26 cellular contexts compared by ENCODE assay signal in the genomic region with DNA sequence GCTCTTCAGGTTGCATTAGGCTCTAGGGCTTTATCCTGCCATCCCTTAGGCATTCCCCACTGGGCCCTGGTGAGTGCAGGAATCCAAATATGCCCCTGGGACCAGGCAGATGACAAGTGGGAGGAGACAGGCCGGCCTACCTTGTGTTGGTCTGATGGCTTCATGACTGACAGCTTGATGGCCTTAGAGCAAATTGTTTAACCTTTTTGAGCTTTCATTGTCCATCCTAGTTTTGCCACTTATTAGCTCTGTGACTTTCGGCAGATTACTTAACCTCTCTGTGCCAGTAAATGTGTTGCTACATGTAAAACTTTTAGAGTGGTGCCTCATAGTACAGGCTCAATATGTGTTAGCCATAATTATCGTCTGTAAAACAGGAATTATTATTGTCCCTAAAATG.
"Had no signal": no experiment of that assay in that cellular context is flagged by ENCODE, and none has a peak within 500 bp of the region (broad histone marks: within the 10 kb centered on the region; RNA-seq: fewer than 3 reads in every experiment).

No MANE protein-coding gene starts in this region.

- H3K36me3 ChIP-seq: esophagus squamous epithelium, gastrocnemius medialis, right atrium auricular region, stomach, tibial artery had no signal

- H3K4me2 ChIP-seq: hepatocyte, smooth muscle cell had no signal

- H3K9ac ChIP-seq: parathyroid adenoma had no signal

- H2AFZ ChIP-seq: hepatocyte, parathyroid adenoma had no signal

- H3K27me3 ChIP-seq: tibial artery had no signal

- H3K27ac Mint-ChIP-seq: activated CD4-positive, alpha-beta memory T cell treated with anti-CD3 and anti-CD28 coated beads for 36 hours; activated CD4-positive, alpha-beta T cell treated with anti-CD3 and anti-CD28 coated beads, Interleukin-2, amount 10 ng/mL, durations not matched to agents 24 days and 14 days; activated naive CD4-positive, alpha-beta T cell treated with anti-CD3 and anti-CD28 coated beads, Interleukin-2, amount 50 U/mL, for 24 hours; activated T-cell treated with anti-CD3 and anti-CD28 coated beads, Interleukin-2, amount 50 U/mL, for 24 hours; activated T-helper 2 cell treated with anti-CD3 and anti-CD28 coated beads, Interferon-gamma antibody, Interleukin-2, Interleukin-4, amounts not matched to agents 10 μg/mL and 5 μg/mL and 100 μg/mL, durations not matched to agents 14 hours and 24 hours and 36 hours; memory B cell; naive thymus-derived CD8-positive, alpha-beta T cell; stimulated activated naive B cell treated with anti-CD40 and anti-IgM and Interleukin-4, amounts not matched to agents 10 μg/mL and 1 μg/mL and 100 μg/mL, for 72 hours; T-helper 1 cell treated with Interleukin-12 subunit alpha and Interleukin-12 subunit beta and Interleukin-4 antibody, amounts not matched to agents 30 μg/mL and 1 μg/mL, for 36 hours had no signal

- H3K9me3 ChIP-seq: esophagus squamous epithelium, gastrocnemius medialis, right atrium auricular region, stomach, tibial artery had no signal

- DNase-seq: activated CD4-positive, alpha-beta memory T cell treated with anti-CD3 and anti-CD28 coated beads for 36 hours; activated CD4-positive, alpha-beta T cell treated with anti-CD3 and anti-CD28 coated beads, Interleukin-2, amount 10 ng/mL, durations not matched to agents 24 days and 14 days; activated CD4-positive, CD25-positive, alpha-beta regulatory T cell treated with anti-CD3 and anti-CD28 coated beads, Interleukin-2, amount 50 U/mL, for 72 hours; activated CD8-positive, alpha-beta memory T cell treated with anti-CD3 and anti-CD28 coated beads, Interleukin-2, amount 50 U/mL, for 48 hours; activated T-cell treated with anti-CD3 and anti-CD28 coated beads, Interleukin-2, amount 50 U/mL, for 24 hours; effector CD4-positive, alpha-beta T cell; esophagus squamous epithelium; gastrocnemius medialis; glutamatergic neuron; naive thymus-derived CD8-positive, alpha-beta T cell; nucleus accumbens; stimulated activated CD4-positive, alpha-beta T cell treated with anti-CD3 and anti-CD28 coated beads, Interleukin-2, amount 100 ng/mL, for 24 hours; stimulated activated naive B cell treated with anti-CD40 and anti-IgM and Interleukin-4, amounts not matched to agents 10 μg/mL and 1 μg/mL and 100 μg/mL, for 72 hours; stomach; tibial artery had no signal

- H3K36me3 Mint-ChIP-seq: activated CD4-positive, alpha-beta memory T cell treated with anti-CD3 and anti-CD28 coated beads for 36 hours; activated naive CD4-positive, alpha-beta T cell treated with anti-CD3 and anti-CD28 coated beads, Interleukin-2, amount 50 U/mL, for 24 hours had no signal

- FAIRE-seq: colon, endometrium had no signal

- H3K4me1 ChIP-seq: parathyroid adenoma had no signal

- H3K4me3 ChIP-seq: esophagus squamous epithelium, gastrocnemius medialis, hepatocyte, right atrium auricular region, smooth muscle cell, stomach, tibial artery had no signal

- H3K79me2 ChIP-seq: parathyroid adenoma had no signal

- H3K4me3 Mint-ChIP-seq: activated CD4-positive, alpha-beta memory T cell treated with anti-CD3 and anti-CD28 coated beads for 36 hours; activated CD4-positive, alpha-beta T cell treated with anti-CD3 and anti-CD28 coated beads, Interleukin-2, amount 10 ng/mL, durations not matched to agents 24 days and 14 days; activated naive CD4-positive, alpha-beta T cell treated with anti-CD3 and anti-CD28 coated beads, Interleukin-2, amount 50 U/mL, for 24 hours; activated T-cell treated with anti-CD3 and anti-CD28 coated beads, Interleukin-2, amount 50 U/mL, for 24 hours; memory B cell; naive thymus-derived CD8-positive, alpha-beta T cell; neural crest cell; stimulated activated naive B cell treated with anti-CD40 and anti-IgM and Interleukin-4, amounts not matched to agents 10 μg/mL and 1 μg/mL and 100 μg/mL, for 72 hours; T-helper 1 cell treated with Interleukin-12 subunit alpha and Interleukin-12 subunit beta and Interleukin-4 antibody, amounts not matched to agents 30 μg/mL and 1 μg/mL, for 36 hours had no signal

- H3K9me3 Mint-ChIP-seq: activated CD4-positive, alpha-beta memory T cell treated with anti-CD3 and anti-CD28 coated beads for 36 hours; activated CD4-positive, alpha-beta T cell treated with anti-CD3 and anti-CD28 coated beads, Interleukin-2, amount 10 ng/mL, durations not matched to agents 24 days and 14 days; activated naive CD4-positive, alpha-beta T cell treated with anti-CD3 and anti-CD28 coated beads, Interleukin-2, amount 50 U/mL, for 24 hours; activated T-cell treated with anti-CD3 and anti-CD28 coated beads, Interleukin-2, amount 50 U/mL, for 24 hours; activated T-helper 2 cell treated with anti-CD3 and anti-CD28 coated beads, Interferon-gamma antibody, Interleukin-2, Interleukin-4, amounts not matched to agents 10 μg/mL and 5 μg/mL and 100 μg/mL, durations not matched to agents 14 hours and 24 hours and 36 hours; memory B cell; neural crest cell; stimulated activated naive B cell treated with anti-CD40 and anti-IgM and Interleukin-4, amounts not matched to agents 10 μg/mL and 1 μg/mL and 100 μg/mL, for 72 hours; T-helper 1 cell treated with Interleukin-12 subunit alpha and Interleukin-12 subunit beta and Interleukin-4 antibody, amounts not matched to agents 30 μg/mL and 1 μg/mL, for 36 hours had no signal

- H3K27ac ChIP-seq: esophagus squamous epithelium, gastrocnemius medialis, hepatocyte, parathyroid adenoma, right atrium auricular region, stomach, tibial artery had no signal
